Comparison of ENCODE assay signal across 10 cellular contexts in the genomic region with DNA sequence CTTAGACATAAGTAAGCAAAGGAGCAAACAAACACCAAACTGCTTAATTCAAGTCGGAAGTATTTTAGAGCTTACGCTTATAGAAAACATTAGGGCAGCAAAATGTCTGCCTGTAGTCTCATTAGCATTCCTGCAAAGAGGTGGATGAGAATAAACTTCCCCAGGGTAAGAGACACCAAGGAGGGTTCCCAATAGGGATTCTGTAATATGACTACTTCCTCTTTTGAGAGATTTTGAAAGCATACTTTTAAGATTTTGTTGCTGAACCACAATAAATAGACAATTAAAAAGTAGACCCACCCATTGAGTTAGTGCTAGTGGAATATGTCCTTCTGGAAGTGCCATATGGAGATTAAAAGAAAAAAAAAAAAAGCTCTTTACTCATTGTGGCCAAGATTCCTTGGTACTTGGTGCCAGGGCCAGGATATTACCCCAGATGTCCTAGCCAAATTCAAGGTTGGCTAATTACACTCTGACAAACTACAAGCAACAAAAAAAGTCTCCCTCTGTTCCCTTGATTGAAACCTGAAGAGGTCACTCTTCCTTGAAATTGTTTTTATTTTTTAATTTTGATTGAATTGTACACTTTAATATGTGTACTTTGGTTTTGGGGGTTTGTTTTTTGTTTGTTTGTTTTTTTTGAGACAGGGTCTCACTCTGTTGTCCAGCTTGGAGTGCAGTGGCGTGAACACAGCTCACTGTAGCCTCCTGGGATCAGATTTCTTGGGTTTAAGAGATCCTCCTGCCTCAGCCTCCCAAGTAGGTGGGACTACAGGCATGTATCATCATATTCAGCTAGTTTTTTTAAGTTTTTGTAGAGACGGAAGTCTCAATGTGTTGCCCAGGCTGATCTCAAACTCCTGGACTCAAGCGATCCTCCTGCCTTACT. TPM values are rescaled to one million over a fixed set of nuclear protein-coding genes. Genes with fewer than 3 reads are reported as not detected.
DNase-seq lines count a peak whose midpoint lies in the region; ATAC-seq and FAIRE-seq lines count a peak whose summit lies in the region.
"Had no signal": no experiment of that assay in that cellular context is flagged by ENCODE, and none has a peak within 500 bp of the region (broad histone marks: within the 10 kb centered on the region; RNA-seq: fewer than 3 reads in every experiment).

No MANE protein-coding gene starts in this region.

- H3K4me3 Mint-ChIP-seq in activated CD4-positive, alpha-beta memory T cell treated with anti-CD3 and anti-CD28 coated beads, Interleukin-2, amount 10 ng/mL, durations not matched to agents 7 days and 5 days = no peak overlapping the region

- DNase-seq in AG08395 (ENCODE audit: low spot score) (peak; percentile 38), GM18507 (ENCODE audit: extremely low spot score, insufficient read length, low read depth) (no peak), medulla oblongata (ENCODE audit: extremely low spot score) (peak; percentile 27), NCI-H526 (lab: John Stamatoyannopoulos, UW) (no peak), NCI-H2081 treated with DMSO at 0.1 percent for 48 hours (lab: John Stamatoyannopoulos, UW) (no peak)
- no peak for DNase-seq in activated CD4-positive, alpha-beta memory T cell treated with anti-CD3 and anti-CD28 coated beads, Interleukin-2, amount 10 ng/mL, durations not matched to agents 7 days and 5 days
- no peak for DNase-seq in effector CD8-positive, alpha-beta T cell (lab: John Stamatoyannopoulos, UW)
- DNase-seq: NCI-H187 treated with DMSO at 0.1 percent for 48 hours, right lobe of liver had no signal

- no peaks in the 10 kb centered on the region for H3K9me3 Mint-ChIP-seq in activated CD4-positive, alpha-beta memory T cell treated with anti-CD3 and anti-CD28 coated beads, Interleukin-2, amount 10 ng/mL, durations not matched to agents 7 days and 5 days

- no peaks in the 10 kb centered on the region for H3K27me3 Mint-ChIP-seq in activated CD4-positive, alpha-beta memory T cell treated with anti-CD3 and anti-CD28 coated beads, Interleukin-2, amount 10 ng/mL, durations not matched to agents 7 days and 5 days

- POLR2A ChIA-PET in activated CD4-positive, alpha-beta memory T cell treated with anti-CD3 and anti-CD28 coated beads, Interleukin-2, amount 10 ng/mL, durations not matched to agents 7 days and 5 days (lab: Charles Lee) = interaction anchor here (0.9 to 3.2 kb wide), 5 partner anchors 8 to 113 kb away, joined by 3 to 20 read pairs (median 11); partner anchors contain the start of genes CLIP1, KNTC1 and RSRC2

- FAIRE-seq in GM18507 (lab: Jason Lieb, UNC) = peak; percentile 29

- CTCF ChIA-PET in activated CD4-positive, alpha-beta memory T cell treated with anti-CD3 and anti-CD28 coated beads, Interleukin-2, amount 10 ng/mL, durations not matched to agents 7 days and 5 days (lab: Charles Lee) = interaction anchor here (1.0 to 5.4 kb wide), 3 partner anchors 8 to 14 kb away, joined by 6 to 30 read pairs (median 12); partner anchors contain the start of gene CLIP1

- H3K36me3 Mint-ChIP-seq in activated CD4-positive, alpha-beta memory T cell treated with anti-CD3 and anti-CD28 coated beads, Interleukin-2, amount 10 ng/mL, durations not matched to agents 7 days and 5 days (ENCODE audit: low read depth) = peaks cover 17% of the 10 kb centered on the region

- H3K4me1 Mint-ChIP-seq in activated CD4-positive, alpha-beta memory T cell treated with anti-CD3 and anti-CD28 coated beads, Interleukin-2, amount 10 ng/mL, durations not matched to agents 7 days and 5 days = peaks cover 40% of the 10 kb centered on the region

- ATAC-seq in GM19455 (IDR thresholded peaks at IDR 0.05; ENCODE audit: unreplicated experiment) = no peak

- peak overlapping the region; percentile 91 for H3K27ac Mint-ChIP-seq in activated CD4-positive, alpha-beta memory T cell treated with anti-CD3 and anti-CD28 coated beads, Interleukin-2, amount 10 ng/mL, durations not matched to agents 7 days and 5 days

RNA-seq across cellular contexts. Expression of gene CLIP1, which starts 8.7 kb away (rescaled TPM):
- total RNA-seq in activated CD4-positive, alpha-beta memory T cell treated with anti-CD3 and anti-CD28 coated beads, Interleukin-2, amount 10 ng/mL, durations not matched to agents 7 days and 5 days = 10 to 100 TPM; 65.3 to 73.4 TPM

Comparison
In these comparisons a context has a peak if more than half of its experiments do, and no peak if none do; other contexts are left out.
1. DNase-seq: peak in AG08395 (single experiment) and medulla oblongata (single experiment); none in GM18507 (single experiment), activated CD4-positive, alpha-beta memory T cell treated with anti-CD3 and anti-CD28 coated beads, Interleukin-2, amount 10 ng/mL, durations not matched to agents 7 days and 5 days (single experiment), NCI-H526 (0 of 2), NCI-H2081 treated with DMSO at 0.1 percent for 48 hours (single experiment) and effector CD8-positive, alpha-beta T cell (single experiment).